11 cellular contexts compared by ENCODE assay signal in the genomic region with DNA sequence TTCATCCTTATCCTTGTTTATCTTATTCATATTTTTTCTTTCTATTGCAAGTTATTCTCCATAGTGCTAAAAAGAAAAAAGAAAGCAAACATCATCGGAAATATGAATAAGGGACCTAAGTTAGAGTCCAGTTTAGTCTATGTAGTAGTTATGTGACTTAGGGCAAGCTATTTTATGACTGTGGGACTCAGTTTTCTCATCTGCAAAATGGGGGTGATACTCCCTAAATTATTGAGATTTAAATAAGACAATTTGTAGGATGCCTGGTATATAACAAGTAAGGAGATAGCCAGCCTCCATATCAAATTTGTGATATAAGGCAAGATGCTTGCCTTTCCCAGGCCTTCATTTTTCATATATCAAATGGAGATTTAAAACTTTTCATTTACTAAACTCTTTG.
"Had no signal": no experiment of that assay in that cellular context is flagged by ENCODE, and none has a peak within 500 bp of the region (broad histone marks: within the 10 kb centered on the region; RNA-seq: fewer than 3 reads in every experiment).

No MANE protein-coding gene starts in this region.

- H3K4me3 ChIP-seq: cardiac muscle cell, heart left ventricle, right atrium auricular region, transverse colon had no signal

- DNase-seq: activated CD4-positive, alpha-beta T cell treated with anti-CD3 and anti-CD28 coated beads, Interleukin-2, amount 10 ng/mL, durations not matched to agents 7 days and 5 days; activated CD4-positive, CD25-positive, alpha-beta regulatory T cell; activated CD8-positive, alpha-beta memory T cell treated with anti-CD3 and anti-CD28 coated beads for 24 hours; activated naive CD4-positive, alpha-beta T cell treated with anti-CD3 and anti-CD28 coated beads for 36 hours; heart left ventricle; islet precursor cell; stimulated activated naive B cell treated with anti-CD40 and anti-IgM and Interleukin-4, amounts not matched to agents 10 μg/mL and 1 μg/mL and 100 μg/mL, for 72 hours; transverse colon had no signal

- H3K36me3 ChIP-seq: cardiac muscle cell, right atrium auricular region, transverse colon had no signal

- H3K27me3 Mint-ChIP-seq: activated CD4-positive, alpha-beta T cell treated with anti-CD3 and anti-CD28 coated beads, Interleukin-2, amount 10 ng/mL, durations not matched to agents 7 days and 5 days; stimulated activated naive B cell treated with anti-CD40 and anti-IgM and Interleukin-4, amounts not matched to agents 10 μg/mL and 1 μg/mL and 100 μg/mL, for 72 hours had no signal

- H3K9me3 ChIP-seq: heart left ventricle, right atrium auricular region, transverse colon had no signal

- H3K27me3 ChIP-seq: cardiac muscle cell, heart left ventricle, right atrium auricular region, transverse colon had no signal

- ATAC-seq: heart left ventricle, left lobe of liver had no signal

- H3K27ac Mint-ChIP-seq: activated CD4-positive, alpha-beta T cell treated with anti-CD3 and anti-CD28 coated beads, Interleukin-2, amount 10 ng/mL, durations not matched to agents 7 days and 5 days had no signal

- H3K27ac ChIP-seq: cardiac muscle cell, heart left ventricle, right atrium auricular region had no signal

- H3K4me3 Mint-ChIP-seq: activated CD4-positive, alpha-beta T cell treated with anti-CD3 and anti-CD28 coated beads, Interleukin-2, amount 10 ng/mL, durations not matched to agents 7 days and 5 days; activated naive CD4-positive, alpha-beta T cell treated with anti-CD3 and anti-CD28 coated beads for 36 hours; stimulated activated naive B cell treated with anti-CD40 and anti-IgM and Interleukin-4, amounts not matched to agents 10 μg/mL and 1 μg/mL and 100 μg/mL, for 72 hours had no signal
